Comparison of ENCODE assay signal across 32 cellular contexts in the genomic region with DNA sequence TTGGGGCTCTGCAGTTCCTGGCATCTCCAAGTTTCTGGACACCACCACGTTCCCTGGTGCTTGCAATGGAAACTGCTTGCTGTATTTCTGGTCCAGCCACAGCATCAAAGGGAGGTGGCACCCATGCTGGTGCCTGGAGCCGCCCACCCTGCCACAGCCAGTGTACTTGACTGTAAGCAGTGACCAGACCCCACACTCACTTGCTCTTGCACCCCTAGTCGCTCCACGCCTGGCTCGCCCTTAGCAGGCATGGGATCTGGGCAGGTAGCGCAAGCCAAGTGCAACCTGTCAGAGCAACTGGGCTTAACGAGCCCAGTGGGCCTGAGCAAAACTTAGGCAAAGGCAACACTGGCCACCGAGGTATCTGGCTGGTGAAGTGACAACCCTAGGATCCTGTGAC.
"Had no signal": no experiment of that assay in that cellular context is flagged by ENCODE, and none has a peak within 500 bp of the region (broad histone marks: within the 10 kb centered on the region; RNA-seq: fewer than 3 reads in every experiment).

No MANE protein-coding gene starts in this region.

- ATAC-seq: activated CD4-positive, CD25-positive, alpha-beta regulatory T cell treated with anti-CD3 and anti-CD28 coated beads, Interleukin-2, amount 50 U/mL, for 24 hours; activated CD8-positive, alpha-beta T cell treated with anti-CD3 and anti-CD28 coated beads for 36 hours; activated T-cell treated with anti-CD3 and anti-CD28 coated beads, Interleukin-2, amount 50 U/mL, for 4 hours; activated T-helper 17 cell treated with anti-CD3 and anti-CD28 coated beads, Interleukin-2, amount 50 U/mL, for 72 hours; effector memory CD8-positive, alpha-beta T cell; foreskin keratinocyte; gastrocnemius medialis; T-helper 17 cell had no signal

- H3K4me3 Mint-ChIP-seq: activated B cell treated with CpG ODN at 0.5 μM for 24 hours; activated CD8-positive, alpha-beta T cell treated with anti-CD3 and anti-CD28 coated beads for 36 hours; activated naive CD8-positive, alpha-beta T cell; activated T-cell treated with anti-CD3 and anti-CD28 coated beads, Interleukin-2, amount 50 U/mL, for 4 hours; activated T-helper 17 cell treated with anti-CD3 and anti-CD28 coated beads, Interleukin-2, amount 50 U/mL, for 72 hours; central memory CD8-positive, alpha-beta T cell; effector memory CD8-positive, alpha-beta T cell; T-helper 17 cell; T-helper 2 cell treated with Interferon-gamma antibody and Interleukin-4, amounts not matched to agents 5 μg/mL and 100 μg/mL, for 36 hours had no signal

- H3K4me1 Mint-ChIP-seq: activated B cell treated with CpG ODN at 0.5 μM for 24 hours; activated T-helper 17 cell treated with anti-CD3 and anti-CD28 coated beads, Interleukin-2, amount 50 U/mL, for 72 hours; central memory CD8-positive, alpha-beta T cell; T-helper 17 cell had no signal

- H3K4me1 ChIP-seq: esophagus muscularis mucosa, foreskin keratinocyte, gastrocnemius medialis had no signal

- H3K36me3 ChIP-seq: brain microvascular endothelial cell, esophagus muscularis mucosa, gastrocnemius medialis, WERI-Rb-1 had no signal

- H3K27ac ChIP-seq: brain microvascular endothelial cell, esophagus muscularis mucosa, foreskin keratinocyte, gastrocnemius medialis, WERI-Rb-1 had no signal

- H3K9me3 Mint-ChIP-seq: activated B cell treated with CpG ODN at 0.5 μM for 24 hours had no signal

- H3K27ac Mint-ChIP-seq: activated B cell treated with CpG ODN at 0.5 μM for 24 hours; activated CD8-positive, alpha-beta T cell treated with anti-CD3 and anti-CD28 coated beads for 36 hours; activated naive CD8-positive, alpha-beta T cell; activated T-helper 17 cell treated with anti-CD3 and anti-CD28 coated beads, Interleukin-2, amount 50 U/mL, for 72 hours; effector memory CD8-positive, alpha-beta T cell; T-helper 17 cell; T-helper 2 cell treated with Interferon-gamma antibody and Interleukin-4, amounts not matched to agents 5 μg/mL and 100 μg/mL, for 36 hours had no signal

- H3K27me3 ChIP-seq: brain microvascular endothelial cell, esophagus muscularis mucosa, foreskin keratinocyte, gastrocnemius medialis had no signal

- H3K36me3 Mint-ChIP-seq: activated naive CD8-positive, alpha-beta T cell had no signal

- H3K4me3 ChIP-seq: esophagus muscularis mucosa, gastrocnemius medialis had no signal

- H3K27me3 Mint-ChIP-seq: activated B cell treated with CpG ODN at 0.5 μM for 24 hours; activated CD8-positive, alpha-beta T cell treated with anti-CD3 and anti-CD28 coated beads for 36 hours; activated naive CD8-positive, alpha-beta T cell; activated T-helper 17 cell treated with anti-CD3 and anti-CD28 coated beads, Interleukin-2, amount 50 U/mL, for 72 hours; central memory CD8-positive, alpha-beta T cell; effector memory CD8-positive, alpha-beta T cell; T-helper 17 cell had no signal

- H3K9me3 ChIP-seq: esophagus muscularis mucosa, gastrocnemius medialis had no signal

- DNase-seq: activated B cell treated with CpG ODN at 0.5 μM for 24 hours; activated CD4-positive, alpha-beta T cell treated with anti-CD3 and anti-CD28 coated beads for 48 hours; activated CD4-positive, alpha-beta T cell treated with anti-CD3 and anti-CD28 coated beads, Interleukin-2, amount 50 U/mL, for 1 hour; activated CD4-positive, alpha-beta T cell treated with anti-CD3 and anti-CD28 coated beads, Interleukin-2, amount 50 U/mL, for 48 hours; activated CD8-positive, alpha-beta memory T cell treated with anti-CD3 and anti-CD28 coated beads for 24 hours; activated CD8-positive, alpha-beta T cell treated with anti-CD3 and anti-CD28 coated beads for 36 hours; activated effector memory CD4-positive, alpha-beta T cell treated with Interleukin-2 at 50 U/mL for 16 hours; activated gamma-delta T cell treated with Interleukin-2 at 50 U/mL for 16 hours; activated naive CD4-positive, alpha-beta T cell treated with anti-CD3 and anti-CD28 coated beads, Interleukin-2, amount 50 U/mL, for 16 hours; activated naive CD4-positive, alpha-beta T cell treated with Interleukin-2 at 50 U/mL for 16 hours; activated T-cell treated with anti-CD3 and anti-CD28 coated beads, Interleukin-2, amount 50 U/mL, for 4 hours; amniotic stem cell; anterior cingulate cortex; brain microvascular endothelial cell; cortex of kidney; dermis blood vessel endothelial cell; effector CD4-positive, alpha-beta T cell; effector memory CD8-positive, alpha-beta T cell; erythroblast; foreskin keratinocyte; gastrocnemius medialis; glutamatergic neuron; T-helper 1 cell; T-helper 17 cell; T1000; WERI-Rb-1 had no signal
